Comparison of ENCODE assay signal across 8 cellular contexts in genomic region chr9:124133752-124134151, GRCh38.
DNase-seq lines count a peak whose midpoint lies in the region; ATAC-seq and TF ChIP-seq lines count a peak whose summit lies in the region.

No MANE protein-coding gene starts in this region.

- H3K36me3 ChIP-seq in Panc1 (ENCODE audit: control insufficient read depth, insufficient read depth, low read length) = no peaks in the 10 kb centered on the region

- in situ Hi-C loops in Panc1 (cut with HindIII; ENCODE audit: low pct_unique_long_range_greater_than_20kb, low sequenced_read_pairs) = no loop called here

- intact Hi-C loops in Panc1 (cut with micrococcal nuclease; ENCODE audit: unreplicated experiment) = no loop called here

- peak overlapping the region; percentile 54; the same call in 1 of the 2 replicates for H3K27ac ChIP-seq in Panc1 (ENCODE audit: low read length)
- no peak overlapping the region for H3K27ac ChIP-seq in foreskin keratinocyte

- peaks cover 10% of the 10 kb centered on the region for H3K4me1 ChIP-seq in Panc1 (ENCODE audit: control insufficient read depth, insufficient read depth, low read length)
- no peaks in the 10 kb centered on the region for H3K4me1 ChIP-seq in foreskin keratinocyte

- BruUV-seq in Panc1 (replicated peaks; lab: Mats Ljungman, UMichigan) = no TSS peak

- H3K4me3 ChIP-seq in Panc1 (ENCODE audit: low read depth in 2 of 2, low read length in 2 of 2) = no peak overlapping the region

- DNase-seq in stimulated activated naive CD4-positive, alpha-beta T cell treated with Interleukin-2 at 50 U/mL for 16 hours (lab: John Stamatoyannopoulos, UW) = peak; percentile 17
- no peak for DNase-seq in stimulated activated naive CD4-positive, alpha-beta T cell (lab: John Stamatoyannopoulos, UW)
- DNase-seq in Panc1 (ENCODE audit: low read depth, low spot score) (no peak), foreskin keratinocyte (no peak), NCI-H1105 treated with DMSO at 0.1 percent for 48 hours (lab: John Stamatoyannopoulos, UW) (no peak), NCI-H524 treated with DMSO at 0.1 percent for 48 hours (lab: John Stamatoyannopoulos, UW) (no peak)
- DNase-seq in stimulated activated CD4-positive, alpha-beta T cell treated with anti-CD3 and anti-CD28 coated beads, Interleukin-1b, Interleukin-23, amount 100 ng/mL, for 48 hours = peak; percentile 24
- DNase-seq in activated CD8-positive, alpha-beta memory T cell treated with anti-CD3 and anti-CD28 coated beads, Interleukin-2, amount 50 U/mL, for 4 hours = no peak

- ATAC-seq in Panc1 (peak; percentile 92), foreskin keratinocyte (no peak)

- H3K9me3 ChIP-seq in Panc1 (ENCODE audit: control insufficient read depth, insufficient read depth, low read depth, low read length) = no peaks in the 10 kb centered on the region

- peak; percentile 62 for TF ChIP-seq CTCF in Panc1 (IDR thresholded peaks at IDR 0.05)
- peak; percentile 18 for TF ChIP-seq CTCF in foreskin keratinocyte (conservative IDR thresholded peaks at IDR 0.05)

- POLR2A ChIA-PET in Panc1 (lab: Charles Lee) = no interaction called here

- H3K27me3 ChIP-seq in Panc1 (ENCODE audit: control insufficient read depth, insufficient read depth, low read length) = no peaks in the 10 kb centered on the region
- H3K27me3 ChIP-seq in foreskin keratinocyte = peaks cover 5% of the 10 kb centered on the region

- CTCF ChIA-PET in Panc1 (lab: Charles Lee) = interaction anchor here (0.6 kb wide), 1 partner anchor 27 kb away, joined by 4 read pairs; no protein-coding TSS in a partner anchor

Comparison
In these comparisons a context has a peak if more than half of its experiments do, and no peak if none do; other contexts are left out.
1. DNase-seq: peak in stimulated activated naive CD4-positive, alpha-beta T cell treated with Interleukin-2 at 50 U/mL for 16 hours (single experiment) and stimulated activated CD4-positive, alpha-beta T cell treated with anti-CD3 and anti-CD28 coated beads, Interleukin-1b, Interleukin-23, amount 100 ng/mL, for 48 hours (single experiment); none in stimulated activated naive CD4-positive, alpha-beta T cell (0 of 6), Panc1 (single experiment), foreskin keratinocyte (0 of 2), NCI-H1105 treated with DMSO at 0.1 percent for 48 hours (single experiment), activated CD8-positive, alpha-beta memory T cell treated with anti-CD3 and anti-CD28 coated beads, Interleukin-2, amount 50 U/mL, for 4 hours (single experiment) and NCI-H524 treated with DMSO at 0.1 percent for 48 hours (single experiment).